ENCODE assay signal across 8 cellular contexts in the genomic region with DNA sequence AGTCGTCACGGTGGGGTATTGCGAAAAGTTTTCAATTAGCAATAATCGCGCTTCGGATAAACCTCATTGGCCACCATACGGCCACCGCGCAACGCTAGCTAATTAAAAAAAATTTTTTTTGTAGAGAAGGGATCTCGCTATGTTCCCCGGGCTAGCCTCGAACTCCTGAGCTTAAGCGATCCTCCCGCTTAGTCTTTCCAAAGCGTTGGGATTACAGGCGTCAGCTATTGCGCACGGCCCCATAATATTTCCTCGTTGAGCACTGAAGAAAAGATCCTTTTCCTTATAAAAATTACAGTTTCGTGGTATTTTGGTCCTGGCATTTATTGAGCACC. TPM values are rescaled to one million over a fixed set of nuclear protein-coding genes. Genes with fewer than 3 reads are reported as not detected.
DNase-seq lines count a peak whose midpoint lies in the region; ATAC-seq, FAIRE-seq and TF ChIP-seq lines count a peak whose summit lies in the region.

No MANE protein-coding gene starts in this region.

- no peaks in the 10 kb centered on the region for H3K9me3 ChIP-seq in Karpas-422 (ENCODE audit: low read length)
- no peaks in the 10 kb centered on the region for H3K9me3 ChIP-seq in GM12878 (replicated peaks; ENCODE audit: control insufficient read depth, insufficient read depth, low read length)
- H3K9me3 ChIP-seq in mesenchymal stem cell (ENCODE audit: control insufficient read depth, low read length) = no peaks in the 10 kb centered on the region

- H3K4me1 ChIP-seq in Karpas-422 (ENCODE audit: low read length) (peaks cover 21% of the 10 kb centered on the region), GM12878 (ENCODE audit: control insufficient read depth, insufficient read depth, low read length) (no peaks in the 10 kb centered on the region; the same call in 1 of the 2 replicates), mesenchymal stem cell (ENCODE audit: control insufficient read depth, insufficient read depth, low read depth, low read length) (peaks cover 26% of the 10 kb centered on the region)

- H2AFZ ChIP-seq in Karpas-422 (ENCODE audit: low read length) = peak overlapping the region; percentile 96
- H2AFZ ChIP-seq in GM12878 (ENCODE audit: control insufficient read depth, low read depth, low read length) = peak overlapping the region; percentile 87
- no peak overlapping the region for H2AFZ ChIP-seq in mesenchymal stem cell (ENCODE audit: low read depth, low read length)

- H3K79me1 ChIP-seq in mesenchymal stem cell (replicated peaks; ENCODE audit: low read length, poor library complexity, severe bottlenecking) = peaks cover 7% of the 10 kb centered on the region

- FAIRE-seq in GM12878 (lab: Jason Lieb, UNC) = no peak

- no peak for TF ChIP-seq CTCF in GM12878 (IDR thresholded peaks at IDR 0.05 in 2 of 3, conservative IDR thresholded peaks at IDR 0.05 in 1 of 3; ENCODE audit: control insufficient read depth in 2 of 3, extremely low read depth in 1 of 3, insufficient read depth in 1 of 3, low read depth in 3 of 3, low read length in 3 of 3)

- peak; percentile 45 for DNase-seq in COLO668 (lab: John Stamatoyannopoulos, UW; ENCODE audit: unreplicated experiment)
- no peak for DNase-seq in Karpas-422
- DNase-seq in GM12878 (ENCODE audit: low read depth, low spot score) = no peak
- DNase-seq in mesenchymal stem cell = no peak
- no peak for DNase-seq in stimulated activated CD4-positive, alpha-beta T cell treated with anti-CD3 and anti-CD28 coated beads, Interleukin-2, amount 100 ng/mL, for 24 hours
- DNase-seq in mesenteric fat pad (ENCODE audit: low spot score) = no peak
- DNase-seq in glomerular visceral epithelial cell (ENCODE audit: extremely low spot score) = no peak

- BruUV-seq in GM12878 (replicated peaks; lab: Mats Ljungman, UMichigan) = TSS peak; percentile 89

- H3K36me3 ChIP-seq in Karpas-422 (ENCODE audit: insufficient read depth, low read length) = no peaks in the 10 kb centered on the region
- 0 out of 4 replicates have a peak, but pooled peaks cover 0 to 3% of the 10 kb centered on the region in 2 experiments for H3K36me3 ChIP-seq in GM12878 (ENCODE audit: control insufficient read depth in 2 of 2, insufficient read depth in 2 of 2, low read length in 1 of 2)
- peaks cover 0 to 8% of the 10 kb centered on the region in 2 experiments for H3K36me3 ChIP-seq in mesenchymal stem cell (ENCODE audit: control insufficient read depth in 1 of 2, insufficient read depth in 2 of 2, low read depth in 1 of 2, low read length in 2 of 2)

- RAD21 ChIA-PET in GM12878 (lab: Charles Lee; ENCODE audit: unreplicated experiment) = interaction anchor here (1.0 to 5.9 kb wide), 7 partner anchors 9 to 1599 kb away, joined by 3 to 76 read pairs (median 23); a partner anchor contains a TSS

- POLR2A ChIA-PET in GM12878 (lab: Charles Lee) = interaction anchor here (0.7 to 7.5 kb wide), 9 partner anchors 8 to 74 kb away, joined by 3 to 132 read pairs (median 7); a partner anchor contains a TSS

- no peak for ATAC-seq in GM12878
- ATAC-seq in HG02973 (IDR thresholded peaks at IDR 0.05; ENCODE audit: unreplicated experiment) = no peak

- H2BK12ac ChIP-seq in mesenchymal stem cell (ENCODE audit: low read length in 2 of 2) = no peak overlapping the region

- no peak overlapping the region for H3K23ac ChIP-seq in mesenchymal stem cell (ENCODE audit: low read length in 2 of 2)

- no peak overlapping the region for H3K14ac ChIP-seq in mesenchymal stem cell (ENCODE audit: low read length in 2 of 2)

- intact Hi-C loops in GM12878 (cut with micrococcal nuclease; ENCODE audit: unreplicated experiment) = loop anchor here (1.0 kb wide), 1 partner anchor 33 kb away; no protein-coding TSS in a partner anchor

- CTCF ChIA-PET in GM12878 (lab: Yijun Ruan, JAX) = interaction anchor here (0.9 to 6.0 kb wide), 10 partner anchors 9 to 1601 kb away, joined by 3 to 114 read pairs (median 12); a partner anchor contains a TSS

- H3K18ac ChIP-seq in mesenchymal stem cell (ENCODE audit: low read depth in 1 of 2, low read length in 2 of 2) = no peak overlapping the region

- H3K4me2 ChIP-seq in Karpas-422 (ENCODE audit: low read depth, low read length, poor library complexity, severe bottlenecking) = peak overlapping the region; percentile 81
- peak overlapping the region; percentile 69 for H3K4me2 ChIP-seq in GM12878 (ENCODE audit: control insufficient read depth, insufficient read depth)
- peak overlapping the region; percentile 80 for H3K4me2 ChIP-seq in mesenchymal stem cell (ENCODE audit: low read length, poor library complexity, severe bottlenecking)

- no peaks in the 10 kb centered on the region for H4K20me1 ChIP-seq in Karpas-422 (ENCODE audit: insufficient read depth, low read depth, low read length)
- H4K20me1 ChIP-seq in GM12878 (ENCODE audit: control insufficient read depth, insufficient read depth) = peaks cover 2% of the 10 kb centered on the region; the same call in 1 of the 2 replicates

- no peak for TF ChIP-seq RAD21 in GM12878 (IDR thresholded peaks at IDR 0.05; ENCODE audit: insufficient read depth, low read depth, low read length)

- H3K79me2 ChIP-seq in Karpas-422 (ENCODE audit: low read length) = peaks cover 31% of the 10 kb centered on the region
- peaks cover 32% of the 10 kb centered on the region for H3K79me2 ChIP-seq in GM12878 (ENCODE audit: control insufficient read depth, insufficient read depth, low read length)

- H2BK120ac ChIP-seq in mesenchymal stem cell (ENCODE audit: low read depth, low read length) = no peak overlapping the region

- SMC1A ChIA-PET in GM12878 (lab: Charles Lee; ENCODE audit: uncharacterized antibody, unreplicated experiment) = interaction anchor here (1.2 to 5.6 kb wide), 8 partner anchors 9 to 74 kb away, joined by 3 to 81 read pairs (median 16); a partner anchor contains a TSS

- no peak overlapping the region for H2BK5ac ChIP-seq in mesenchymal stem cell (ENCODE audit: low read depth, low read length, poor library complexity, severe bottlenecking)

- H3K4ac ChIP-seq in mesenchymal stem cell (ENCODE audit: low read depth in 1 of 2, low read length in 2 of 2) = no peak overlapping the region

- no peak overlapping the region for H4K91ac ChIP-seq in mesenchymal stem cell (ENCODE audit: low read length)

- peak overlapping the region; percentile 55 for H3K27ac ChIP-seq in Karpas-422 (ENCODE audit: low read length)
- peak overlapping the region; percentile 63 for H3K27ac ChIP-seq in GM12878 (ENCODE audit: control insufficient read depth, insufficient read depth)
- peak overlapping the region; percentile 98 for H3K27ac ChIP-seq in mesenchymal stem cell (ENCODE audit: low read length, poor library complexity, severe bottlenecking)

- in situ Hi-C loops in GM12878 (cut with MboI) = loop anchor here (10.0 kb wide), 1 partner anchor 1600 kb away; no protein-coding TSS in a partner anchor

- TF ChIP-seq POLR2A in GM12878 (IDR thresholded peaks at IDR 0.05; ENCODE audit: low read depth, low read length) = no peak

- peak overlapping the region; percentile 71 for H3K4me3 ChIP-seq in Karpas-422 (ENCODE audit: low read length)
- H3K4me3 ChIP-seq in GM12878 = peak overlapping the region; percentile 72
- peak overlapping the region; percentile 72 to 88 for H3K4me3 ChIP-seq in mesenchymal stem cell (ENCODE audit: insufficient read depth in 1 of 2, low read depth in 1 of 2, low read length in 2 of 2)

- no peaks in the 10 kb centered on the region for H3K9me2 ChIP-seq in Karpas-422 (replicated peaks; ENCODE audit: insufficient read depth, low read length)

- H3K9ac ChIP-seq in Karpas-422 (ENCODE audit: low read length) (peak overlapping the region; percentile 85), GM12878 (ENCODE audit: control insufficient read depth, insufficient read depth, low read length) (peak overlapping the region; percentile 69), mesenchymal stem cell (ENCODE audit: low read length) (peak overlapping the region; percentile 97)

- H4K8ac ChIP-seq in mesenchymal stem cell (ENCODE audit: low read length) = no peak overlapping the region

- TF ChIP-seq EP300 in GM12878 (IDR thresholded peaks at IDR 0.05; ENCODE audit: borderline replicate concordance in 1 of 2, control insufficient read depth in 1 of 2, low read depth in 2 of 2, low read length in 2 of 2) = no peak

- no peak overlapping the region for H2AK5ac ChIP-seq in mesenchymal stem cell (ENCODE audit: low read length, severe bottlenecking)

- WGBS in GM12878 (ENCODE audit: insufficient coverage, insufficient replicate concordance, low lambda C conversion rate, missing lambda C conversion rate) = 4% methylated on average over 21 of the region's 21 CpGs
- WGBS in mesenchymal stem cell = 14% methylated on average over 21 of the region's 21 CpGs

- H3K27me3 ChIP-seq in Karpas-422 (ENCODE audit: low read length) (no peaks in the 10 kb centered on the region), GM12878 (replicated peaks in 1 of 2; ENCODE audit: control insufficient read depth in 2 of 2, insufficient read depth in 2 of 2, low read length in 1 of 2) (no peaks in the 10 kb centered on the region), mesenchymal stem cell (ENCODE audit: control insufficient read depth in 1 of 2, insufficient read depth in 1 of 2, low read length in 2 of 2) (no peaks in the 10 kb centered on the region)

- H2BK15ac ChIP-seq in mesenchymal stem cell (ENCODE audit: low read depth, poor library complexity, severe bottlenecking) = no peak overlapping the region

RNA-seq across cellular contexts. Expression of a gene that starts 0.8 kb away (rescaled TPM):
- total RNA-seq in Karpas-422 (2014; rRNA removed; shearing (Covaris generic); ENCODE audit: low replicate concordance) = 32.1 and 65.3 TPM in 2 replicates
- total RNA-seq in GM12878 (2013; cell fraction: nucleolus; rRNA removed) = 73.9 and 75.5 TPM in 2 replicates
- 42.6 and 45.4 TPM in 2 replicates for total RNA-seq in GM12878 (2014; rRNA removed)
- total RNA-seq in GM12878 (2014; rRNA removed; fragmentation: Illumina TruSeq; extraction: Trizol) = 29.2 and 29.3 TPM in 2 replicates
- 57.3 and 59.2 TPM in 2 replicates for total RNA-seq in GM12878 (2021)
- 21.5 TPM for polyA plus RNA-seq in GM12878 (2011; ENCODE audit: low read depth)
- polyA plus RNA-seq in GM12878 (2011; rRNA removed) = 28.7 and 44.8 TPM in 2 replicates
- polyA plus RNA-seq in GM12878 (2011; cell fraction: cytosol; rRNA removed) = 73.0 and 85.0 TPM in 2 replicates
- 226 and 285 TPM in 2 replicates for polyA plus RNA-seq in GM12878 (2011; cell fraction: nucleus; rRNA removed)
- 44.3 and 60.0 TPM in 2 replicates for polyA plus RNA-seq in GM12878 (2012)
- polyA plus RNA-seq in GM12878 (2014; fragmentation: Illumina TruSeq; extraction: Trizol) = 10.1 and 25.4 TPM in 2 replicates
- 1 to 10 TPM; 1.3 to 5.2 TPM for polyA plus RNA-seq in GM12878 (2014; fragmentation: Nextera tagmentation; extraction: Ambion mirVana)
- 60.5 and 62.8 TPM in 2 replicates for polyA plus RNA-seq in GM12878 (2014; rRNA removed)
- polyA plus RNA-seq in GM12878 (2016; fragmentation: Nextera tagmentation; extraction: Ambion mirVana) = 10 to 100 TPM; 44.8 to 51.5 TPM
- polyA minus RNA-seq in GM12878 (2011; rRNA and poly(A)+ RNA removed) = 42.1 and 82.5 TPM in 2 replicates
- 22.9 and 23.1 TPM in 2 replicates for polyA minus RNA-seq in GM12878 (2011; cell fraction: cytosol; rRNA and poly(A)+ RNA removed)
- 56.5 and 66.0 TPM in 2 replicates for polyA minus RNA-seq in GM12878 (2011; cell fraction: nucleus; rRNA and poly(A)+ RNA removed)
- 29.7 TPM for polyA plus RNA-seq in mesenchymal stem cell (2013, experiment 1 of 2)
- polyA plus RNA-seq in mesenchymal stem cell (2013, experiment 2 of 2) = 29.4 TPM
- total RNA-seq in mesenteric fat pad = 47.6 TPM

RNA-seq across cellular contexts. Expression of a gene that starts 4.9 kb away (rescaled TPM):
- 5.2 and 5.9 TPM in 2 replicates for total RNA-seq in Karpas-422 (2014; rRNA removed; shearing (Covaris generic); ENCODE audit: low replicate concordance)
- 46.6 and 50.3 TPM in 2 replicates for total RNA-seq in GM12878 (2013; cell fraction: nucleolus; rRNA removed)
- total RNA-seq in GM12878 (2014; rRNA removed) (3.7 and 3.8 TPM in 2 replicates), GM12878 (2014; rRNA removed; fragmentation: Illumina TruSeq; extraction: Trizol) (3.5 and 3.6 TPM in 2 replicates), GM12878 (2021) (3.4 and 3.5 TPM in 2 replicates), mesenteric fat pad (5.9 TPM)
- 3.6 TPM for polyA plus RNA-seq in GM12878 (2011; ENCODE audit: low read depth)
- polyA plus RNA-seq in GM12878 (2011; rRNA removed) (10.1 and 10.5 TPM in 2 replicates), GM12878 (2014; fragmentation: Illumina TruSeq; extraction: Trizol) (3.2 and 4.1 TPM in 2 replicates), GM12878 (2014; fragmentation: Nextera tagmentation; extraction: Ambion mirVana) (under 1 TPM; 0.40 to 0.75 TPM), GM12878 (2014; rRNA removed) (1.8 and 3.8 TPM in 2 replicates), GM12878 (2016; fragmentation: Nextera tagmentation; extraction: Ambion mirVana) (1 to 10 TPM; 2.1 to 4.5 TPM)
- 3.8 and 4.4 TPM in 2 replicates for polyA plus RNA-seq in GM12878 (2011; cell fraction: cytosol; rRNA removed)
- 25.1 and 36.4 TPM in 2 replicates for polyA plus RNA-seq in GM12878 (2011; cell fraction: nucleus; rRNA removed)
- polyA plus RNA-seq in GM12878 (2012) = 5.2 and 5.9 TPM in 2 replicates
- polyA minus RNA-seq in GM12878 (2011; rRNA and poly(A)+ RNA removed) = 5.6 and 11.5 TPM in 2 replicates
- polyA minus RNA-seq in GM12878 (2011; cell fraction: cytosol; rRNA and poly(A)+ RNA removed) = 2.8 and 4.4 TPM in 2 replicates
- polyA minus RNA-seq in GM12878 (2011; cell fraction: nucleus; rRNA and poly(A)+ RNA removed) = 13.2 and 18.9 TPM in 2 replicates
- polyA plus RNA-seq in mesenchymal stem cell (2013, experiment 1 of 2) = 1.5 TPM
- 1.9 TPM for polyA plus RNA-seq in mesenchymal stem cell (2013, experiment 2 of 2)

RNA-seq across cellular contexts. Expression of a gene that starts 18.7 kb away (rescaled TPM):
- 374 and 606 TPM in 2 replicates for total RNA-seq in Karpas-422 (2014; rRNA removed; shearing (Covaris generic); ENCODE audit: low replicate concordance)
- total RNA-seq in GM12878 (2013; cell fraction: nucleolus; rRNA removed) = 36.3 and 36.8 TPM in 2 replicates
- 426 and 472 TPM in 2 replicates for total RNA-seq in GM12878 (2014; rRNA removed)
- 120 and 128 TPM in 2 replicates for total RNA-seq in GM12878 (2014; rRNA removed; fragmentation: Illumina TruSeq; extraction: Trizol)
- total RNA-seq in GM12878 (2021) = 248 and 277 TPM in 2 replicates
- 110 TPM for polyA plus RNA-seq in GM12878 (2011; ENCODE audit: low read depth)
- 260 and 333 TPM in 2 replicates for polyA plus RNA-seq in GM12878 (2011; rRNA removed)
- 402 and 510 TPM in 2 replicates for polyA plus RNA-seq in GM12878 (2011; cell fraction: cytosol; rRNA removed)
- polyA plus RNA-seq in GM12878 (2011; cell fraction: nucleus; rRNA removed) = 318 and 448 TPM in 2 replicates
- 189 and 226 TPM in 2 replicates for polyA plus RNA-seq in GM12878 (2012)
- polyA plus RNA-seq in GM12878 (2014; fragmentation: Illumina TruSeq; extraction: Trizol) = 17.3 and 69.5 TPM in 2 replicates
- polyA plus RNA-seq in GM12878 (2014; fragmentation: Nextera tagmentation; extraction: Ambion mirVana) = 100 to 1,000 TPM; 150 to 392 TPM
- polyA plus RNA-seq in GM12878 (2014; rRNA removed) = 475 and 518 TPM in 2 replicates
- polyA plus RNA-seq in GM12878 (2016; fragmentation: Nextera tagmentation; extraction: Ambion mirVana) = 100 to 1,000 TPM; 466 to 490 TPM
- polyA minus RNA-seq in GM12878 (2011; rRNA and poly(A)+ RNA removed) = 43.7 and 68.6 TPM in 2 replicates
- 59.8 and 64.1 TPM in 2 replicates for polyA minus RNA-seq in GM12878 (2011; cell fraction: cytosol; rRNA and poly(A)+ RNA removed)
- polyA minus RNA-seq in GM12878 (2011; cell fraction: nucleus; rRNA and poly(A)+ RNA removed) = 29.5 and 45.5 TPM in 2 replicates
- 242 TPM for polyA plus RNA-seq in mesenchymal stem cell (2013, experiment 1 of 2)
- 244 TPM for polyA plus RNA-seq in mesenchymal stem cell (2013, experiment 2 of 2)
- 221 TPM for total RNA-seq in mesenteric fat pad

RNA-seq across cellular contexts. Expression of a gene that starts 48.8 kb away (rescaled TPM):
- total RNA-seq in Karpas-422 (2014; rRNA removed; shearing (Covaris generic); ENCODE audit: low replicate concordance) = not detected in 2 replicates
- total RNA-seq in GM12878 (2013; cell fraction: nucleolus; rRNA removed) = 0.90 and 2.2 TPM in 2 replicates
- 1.9 and 2.1 TPM in 2 replicates for total RNA-seq in GM12878 (2014; rRNA removed)
- total RNA-seq in GM12878 (2014; rRNA removed; fragmentation: Illumina TruSeq; extraction: Trizol) = 0.89 and 0.97 TPM in 2 replicates
- 2.5 and 2.9 TPM in 2 replicates for total RNA-seq in GM12878 (2021)
- 0.80 TPM for polyA plus RNA-seq in GM12878 (2011; ENCODE audit: low read depth)
- 0.18 TPM in 1 of 2 replicates, not detected in the other for polyA plus RNA-seq in GM12878 (2011; rRNA removed)
- 0.09 and 0.15 TPM in 2 replicates for polyA plus RNA-seq in GM12878 (2011; cell fraction: cytosol; rRNA removed)
- polyA plus RNA-seq in GM12878 (2011; cell fraction: nucleus; rRNA removed) = 1.3 TPM in 2 replicates
- polyA plus RNA-seq in GM12878 (2012) = 0.81 and 1.4 TPM in 2 replicates
- polyA plus RNA-seq in GM12878 (2014; fragmentation: Illumina TruSeq; extraction: Trizol) = 0.37 and 0.46 TPM in 2 replicates
- under 1 TPM in 1 of 2 experiments, not detected in 1; 0.20 TPM for polyA plus RNA-seq in GM12878 (2014; fragmentation: Nextera tagmentation; extraction: Ambion mirVana)
- polyA plus RNA-seq in GM12878 (2014; rRNA removed) = 2.4 and 2.9 TPM in 2 replicates
- polyA plus RNA-seq in GM12878 (2016; fragmentation: Nextera tagmentation; extraction: Ambion mirVana) = 1 to 10 TPM; 1.2 to 2.3 TPM
- polyA minus RNA-seq in GM12878 (2011; rRNA and poly(A)+ RNA removed) = not detected in 2 replicates
- not detected in 2 replicates for polyA minus RNA-seq in GM12878 (2011; cell fraction: cytosol; rRNA and poly(A)+ RNA removed)
- not detected in 2 replicates for polyA minus RNA-seq in GM12878 (2011; cell fraction: nucleus; rRNA and poly(A)+ RNA removed)
- 0.48 TPM for polyA plus RNA-seq in mesenchymal stem cell (2013, experiment 1 of 2)
- 0.74 TPM for polyA plus RNA-seq in mesenchymal stem cell (2013, experiment 2 of 2)
- 1.3 TPM for total RNA-seq in mesenteric fat pad
